Comparison of ENCODE assay signal across 8 cellular contexts in genomic region chr1:174160603-174161002, GRCh38. TPM values are rescaled to one million over a fixed set of nuclear protein-coding genes. Genes with fewer than 3 reads are reported as not detected.
DNase-seq lines count a peak whose midpoint lies in the region; ATAC-seq and TF ChIP-seq lines count a peak whose summit lies in the region.

No MANE protein-coding gene starts in this region.

- no peak for TF ChIP-seq POLR2A in IMR-90 (IDR thresholded peaks at IDR 0.05; ENCODE audit: low read depth, low read length)

- no peaks in the 10 kb centered on the region for H3K27me3 Mint-ChIP-seq in naive thymus-derived CD8-positive, alpha-beta T cell

- dilution Hi-C loops in IMR-90 (cut with HindIII; ENCODE audit: low sequenced_read_pairs, unreplicated experiment) = no loop called here

- no peak overlapping the region for H4K8ac ChIP-seq in IMR-90 (ENCODE audit: low read depth in 2 of 2, low read length in 2 of 2)

- no peaks in the 10 kb centered on the region for H3K4me1 ChIP-seq in IMR-90 (ENCODE audit: control insufficient read depth, insufficient read depth, low read length)

- H3K4ac ChIP-seq in IMR-90 (ENCODE audit: low read depth, low read length) = no peak overlapping the region

- H2BK120ac ChIP-seq in IMR-90 (ENCODE audit: low read depth, low read length) = no peak overlapping the region

- H3K36me3 Mint-ChIP-seq in naive thymus-derived CD8-positive, alpha-beta T cell = peaks cover 0 to 5% (median 0%) of the 10 kb centered on the region in 3 donors

- no peak overlapping the region for H3K9ac ChIP-seq in IMR-90 (ENCODE audit: low read depth, low read length)

- H3K9me3 ChIP-seq in AG04450 (ENCODE audit: control insufficient read depth, insufficient read depth, low read length) = no peaks in the 10 kb centered on the region
- no peaks in the 10 kb centered on the region for H3K9me3 ChIP-seq in IMR-90 (ENCODE audit: control insufficient read depth, insufficient read depth, low read length)

- no peaks in the 10 kb centered on the region for H3K9me3 Mint-ChIP-seq in naive thymus-derived CD8-positive, alpha-beta T cell

- H2BK20ac ChIP-seq in IMR-90 (ENCODE audit: low read depth, low read length) = no peak overlapping the region

- CTCF ChIA-PET in AG04450 (lab: Charles Lee) (interaction anchor here (0.6 kb wide), 1 partner anchor 586 kb away, joined by 9 read pairs; no protein-coding TSS in a partner anchor), IMR-90 (lab: Yijun Ruan, JAX) (no interaction called here)

- no peak for DNase-seq in AG04450 (ENCODE audit: low read depth, low spot score)
- no peak for DNase-seq in IMR-90
- peak; percentile 18 for DNase-seq in cerebellar cortex (ENCODE audit: low spot score)
- no peak for DNase-seq in naive thymus-derived CD8-positive, alpha-beta T cell
- no peak for DNase-seq in islet precursor cell
- no peak for DNase-seq in GF-D8 (lab: John Stamatoyannopoulos, UW)
- no peak for DNase-seq in ureter (ENCODE audit: low spot score)

- H3K18ac ChIP-seq in IMR-90 (ENCODE audit: low read depth, low read length) = no peak overlapping the region

- no peak overlapping the region for H2AK9ac ChIP-seq in IMR-90 (replicated peaks; ENCODE audit: low read depth, low read length, poor library complexity)

- H3K36me3 ChIP-seq in IMR-90 (ENCODE audit: control insufficient read depth, insufficient read depth, low read length) = no peaks in the 10 kb centered on the region

- H2AFZ ChIP-seq in IMR-90 (replicated peaks; ENCODE audit: low read length, poor library complexity) = no peak overlapping the region

- in situ Hi-C loops in IMR-90 (cut with MboI; ENCODE audit: low sequenced_read_pairs) = no loop called here

- TF ChIP-seq RAD21 in IMR-90 (IDR thresholded peaks at IDR 0.05; ENCODE audit: low read length) = no peak

- H3K27ac ChIP-seq in AG04450 (ENCODE audit: low read depth, low read length) (no peak overlapping the region), IMR-90 (ENCODE audit: insufficient read depth, low read length) (no peak overlapping the region)

- no peak for TF ChIP-seq CTCF in AG04450 (IDR thresholded peaks at IDR 0.05; ENCODE audit: low read depth, low read length)
- no peak for TF ChIP-seq CTCF in IMR-90 (conservative IDR thresholded peaks at IDR 0.05; ENCODE audit: low read depth, low read length)

- H3K4me3 ChIP-seq in AG04450 (ENCODE audit: low read depth, low read length) = peak overlapping the region; percentile 82
- H3K4me3 ChIP-seq in IMR-90 (ENCODE audit: insufficient read depth, low read depth, low read length) = peak overlapping the region; percentile 72; the same call in 1 of the 2 replicates

- peaks cover 20 to 60% (median 52%) of the 10 kb centered on the region in 4 donors for H3K4me1 Mint-ChIP-seq in naive thymus-derived CD8-positive, alpha-beta T cell

- peak overlapping the region; percentile 72; the same call in 1 of the 2 replicates for H3K23ac ChIP-seq in IMR-90 (ENCODE audit: low read depth, low read length)

- H3K9me1 ChIP-seq in IMR-90 (ENCODE audit: insufficient read depth, low read length) = no peaks in the 10 kb centered on the region

- H2AK5ac ChIP-seq in IMR-90 (ENCODE audit: low read depth, low read length) = no peak overlapping the region

- H3K56ac ChIP-seq in IMR-90 (ENCODE audit: extremely low read depth, insufficient read depth, low read length) = no peak overlapping the region

- H3K4me2 ChIP-seq in IMR-90 (ENCODE audit: low read depth, low read length) = peak overlapping the region; percentile 93

- H4K91ac ChIP-seq in IMR-90 (ENCODE audit: insufficient read depth, low read depth, low read length) = no peak overlapping the region

- H2BK15ac ChIP-seq in IMR-90 (ENCODE audit: low read depth, low read length) = no peak overlapping the region

- POLR2A ChIA-PET in AG04450 (lab: Yijun Ruan, JAX) (no interaction called here), IMR-90 (lab: Charles Lee; ENCODE audit: unreplicated experiment) (no interaction called here)
- POLR2A ChIA-PET in naive thymus-derived CD8-positive, alpha-beta T cell (lab: Charles Lee) = interaction anchor here (0.6 kb wide), 1 partner anchor 12 kb away, joined by 3 read pairs; no protein-coding TSS in a partner anchor

- no peak overlapping the region for H2BK5ac ChIP-seq in IMR-90 (ENCODE audit: low read depth, low read length, poor library complexity, severe bottlenecking)

- H3K27ac Mint-ChIP-seq in naive thymus-derived CD8-positive, alpha-beta T cell = peak overlapping the region in 8 of 10 donors; percentile 51 to 99 (median 95)

- H3K27me3 ChIP-seq in AG04450 (ENCODE audit: control insufficient read depth, insufficient read depth, low read length) (no peaks in the 10 kb centered on the region), IMR-90 (ENCODE audit: control insufficient read depth, insufficient read depth, low read length) (no peaks in the 10 kb centered on the region; the same call in 1 of the 2 replicates)

- no peak overlapping the region for H3K14ac ChIP-seq in IMR-90 (replicated peaks; ENCODE audit: low read depth, low read length)

- H4K5ac ChIP-seq in IMR-90 (ENCODE audit: low read depth, low read length) = no peak overlapping the region

- peak overlapping the region; percentile 88 to 99 (median 96) for H3K4me3 Mint-ChIP-seq in naive thymus-derived CD8-positive, alpha-beta T cell

- ATAC-seq in IMR-90 (ENCODE audit: low read depth) = no peak
- no peak for ATAC-seq in naive thymus-derived CD8-positive, alpha-beta T cell
- ATAC-seq in GM19351 (IDR thresholded peaks at IDR 0.05; ENCODE audit: unreplicated experiment) = no peak

- WGBS in IMR-90 (ENCODE audit: extremely low coverage in 2 of 2, insufficient read length in 1 of 2), 2 experiments = no CpG with 5 or more reads among the region's 5 CpGs

- H4K20me1 ChIP-seq in IMR-90 (ENCODE audit: insufficient read depth, low read length) = no peaks in the 10 kb centered on the region

- H3K79me1 ChIP-seq in IMR-90 (ENCODE audit: low read depth in 1 of 2, low read length in 2 of 2) = peaks cover 5 to 18% of the 10 kb centered on the region in 2 experiments

- BruUV-seq in IMR-90 (replicated peaks; lab: Mats Ljungman, UMichigan) = no TSS peak

- intact Hi-C loops in IMR-90 (cut with micrococcal nuclease) = no loop called here

TF ChIP-seq in IMR-90, 13 proteins besides CTCF, POLR2A, EP300 and RAD21:
- TF ChIP-seq CHD1 (IDR thresholded peaks at IDR 0.05; ENCODE audit: low read depth, low read length) = no peak
- TF ChIP-seq MXI1 (IDR thresholded peaks at IDR 0.05; ENCODE audit: borderline replicate concordance, low read depth, low read length) = no peak
- no peak for TF ChIP-seq BHLHE40 (IDR thresholded peaks at IDR 0.05; ENCODE audit: low read depth, low read length)
- no peak for TF ChIP-seq MAFK (IDR thresholded peaks at IDR 0.05; ENCODE audit: low read depth, low read length)
- TF ChIP-seq MAZ (IDR thresholded peaks at IDR 0.05; ENCODE audit: borderline replicate concordance, low read depth, low read length) = no peak
- no peak for TF ChIP-seq NFE2L2 (IDR thresholded peaks at IDR 0.05; ENCODE audit: low read depth, low read length)

RNA-seq across cellular contexts. Expression of gene RABGAP1L, which starts 1.3 kb away (rescaled TPM):
- polyA plus RNA-seq in AG04450 (2011; rRNA removed) (16.3 and 21.2 TPM in 2 replicates), IMR-90 (2012; rRNA removed) (7.9 and 9.1 TPM in 2 replicates)
- polyA minus RNA-seq in AG04450 (2011; rRNA and poly(A)+ RNA removed) = 47.4 and 55.1 TPM in 2 replicates
- total RNA-seq in IMR-90 (2012; rRNA removed) (26.7 and 35.0 TPM in 2 replicates), ureter (114 TPM)
- 1.9 and 2.9 TPM in 2 replicates for polyA plus RNA-seq in IMR-90 (2012; cell fraction: cytosol; rRNA removed)
- 1.1 and 7.6 TPM in 2 replicates for polyA plus RNA-seq in IMR-90 (2012; cell fraction: nucleus; rRNA removed; ENCODE audit: low replicate concordance)
- 10 to 100 TPM; 86.5 to 93.6 TPM for total RNA-seq in naive thymus-derived CD8-positive, alpha-beta T cell
- 10 to 100 TPM; 36.8 to 59.8 (median 37.2) TPM for polyA plus RNA-seq in naive thymus-derived CD8-positive, alpha-beta T cell
